Comparison of ENCODE assay signal across 9 cellular contexts in the genomic region with DNA sequence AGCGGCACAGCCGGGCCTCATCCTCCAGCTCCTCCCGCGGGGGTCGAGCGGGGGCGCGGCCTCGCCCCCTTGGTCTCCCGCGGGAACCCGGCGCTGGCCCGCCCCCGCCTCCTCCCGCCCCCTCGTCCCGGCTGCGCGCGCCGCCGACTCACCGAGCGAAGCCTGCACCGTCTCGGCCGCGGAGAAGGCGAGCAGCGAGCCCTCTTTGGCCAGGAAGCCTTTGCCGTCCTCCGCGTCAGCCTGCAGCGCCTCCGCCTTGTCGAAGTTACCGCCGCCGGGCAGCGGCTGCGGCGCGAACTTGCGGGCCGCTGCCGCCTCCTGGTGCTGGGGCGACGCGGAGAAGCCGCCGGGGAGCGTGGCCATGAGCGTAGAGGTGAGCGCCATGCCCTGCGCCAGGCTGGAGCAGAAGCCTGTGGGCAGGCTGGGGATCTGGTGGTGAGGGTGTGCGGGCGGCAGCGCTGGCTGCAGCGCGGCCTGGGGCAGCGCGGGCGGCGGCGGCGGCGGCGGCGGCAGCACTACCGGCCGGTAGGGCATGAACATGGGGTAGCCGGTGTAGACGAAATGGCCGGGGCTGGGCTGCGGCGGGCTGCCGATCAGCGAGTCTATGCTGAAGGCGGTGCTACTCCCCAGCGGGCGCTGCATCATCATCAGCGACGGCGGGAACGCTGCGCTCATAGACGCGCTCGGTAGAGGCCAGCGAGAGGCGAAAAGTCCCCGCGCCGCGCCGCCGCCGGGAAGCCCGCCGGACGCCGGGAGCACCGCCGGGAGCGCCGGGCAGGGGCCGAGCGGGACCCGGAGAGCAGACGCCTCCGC. TPM values are rescaled to one million over a fixed set of nuclear protein-coding genes. Genes with fewer than 3 reads are reported as not detected.
A peak's percentile ranks its signal among the peaks of the same experiment; 100 is the strongest.
DNase-seq lines count a peak whose midpoint lies in the region; ATAC-seq and TF ChIP-seq lines count a peak whose summit lies in the region.
"Had no signal": no experiment of that assay in that cellular context is flagged by ENCODE, and none has a peak within 500 bp of the region (broad histone marks: within the 10 kb centered on the region; RNA-seq: fewer than 3 reads in every experiment).

No MANE protein-coding gene starts in this region.

- H3K4me3 ChIP-seq in PC-3 (ENCODE audit: low read length), result peak overlapping the region; percentile 91
- peak overlapping the region; percentile 4 for H3K4me3 ChIP-seq in retinal pigment epithelial cell (ENCODE audit: low read length)

- CTCF ChIA-PET in PC-3 (lab: Charles Lee), result interaction anchor here (0.8 kb wide), 1 partner anchor 13 kb away, joined by 5 read pairs; no protein-coding TSS in a partner anchor

- peak overlapping the region; percentile 63 for H3K9ac ChIP-seq in PC-3 (ENCODE audit: low read length)

- H3K27ac ChIP-seq in PC-3 (ENCODE audit: low read length) (no peak overlapping the region), foreskin keratinocyte (no peak overlapping the region)

- intact Hi-C loops in PC-3 (cut with micrococcal nuclease), result loop anchor here (5.0 kb wide), 1 partner anchor 120 kb away; no protein-coding TSS in a partner anchor

- BruUV-seq in PC-3 (replicated peaks; lab: Mats Ljungman, UMichigan), result no TSS peak

- peak; percentile 39 for ATAC-seq in PC-3
- peak; percentile 34 for ATAC-seq in foreskin keratinocyte
- no peak for ATAC-seq in HG03432 (IDR thresholded peaks at IDR 0.05; ENCODE audit: unreplicated experiment)
- ATAC-seq in HG02885 (IDR thresholded peaks at IDR 0.05; ENCODE audit: poor library complexity, unreplicated experiment), result no peak
- ATAC-seq in activated naive CD8-positive, alpha-beta T cell treated with anti-CD3 and anti-CD28 coated beads, Interleukin-2, amount 50 U/mL, for 24 hours, result no peak

- DNase-seq in GM20000 (ENCODE audit: low spot score) (peak; percentile 49), PC-3 (peak; percentile 54), foreskin keratinocyte (peak in 1 of 2 donors; percentile 38), retinal pigment epithelial cell (ENCODE audit: low read depth) (no peak), globus pallidus (ENCODE audit: low spot score) (no peak)
- DNase-seq in activated naive CD8-positive, alpha-beta T cell treated with anti-CD3 and anti-CD28 coated beads, Interleukin-2, amount 50 U/mL, for 24 hours, result no peak

- H3K36me3 ChIP-seq in PC-3 (ENCODE audit: low read depth, low read length), result no peaks in the 10 kb centered on the region

- H3K4me1 ChIP-seq in PC-3 (ENCODE audit: insufficient read depth, low read length), result peaks cover 10% of the 10 kb centered on the region
- peaks cover under 1% of the 10 kb centered on the region for H3K4me1 ChIP-seq in foreskin keratinocyte

- peak overlapping the region; percentile 92 for H2AFZ ChIP-seq in PC-3 (ENCODE audit: low read length)

- peaks cover 41% of the 10 kb centered on the region for H3K79me2 ChIP-seq in PC-3 (ENCODE audit: low read length)

- no peaks in the 10 kb centered on the region for H3K36me3 Mint-ChIP-seq in activated naive CD8-positive, alpha-beta T cell treated with anti-CD3 and anti-CD28 coated beads, Interleukin-2, amount 50 U/mL, for 24 hours (ENCODE audit: low read depth)
- H3K36me3 Mint-ChIP-seq: memory B cell had no signal

- POLR2A ChIA-PET in PC-3 (lab: Charles Lee; ENCODE audit: unreplicated experiment), result interaction anchor here (0.6 kb wide), 1 partner anchor 142 kb away, joined by 3 read pairs; no protein-coding TSS in a partner anchor

- H3K4me2 ChIP-seq in PC-3 (ENCODE audit: low read length), result peak overlapping the region; percentile 99

- H3K9me3 Mint-ChIP-seq in activated naive CD8-positive, alpha-beta T cell treated with anti-CD3 and anti-CD28 coated beads, Interleukin-2, amount 50 U/mL, for 24 hours, result no peaks in the 10 kb centered on the region
- H3K9me3 Mint-ChIP-seq: memory B cell had no signal

- no peaks in the 10 kb centered on the region for H3K9me3 ChIP-seq in PC-3 (ENCODE audit: low read length)

- H3K4me3 Mint-ChIP-seq in activated naive CD8-positive, alpha-beta T cell treated with anti-CD3 and anti-CD28 coated beads, Interleukin-2, amount 50 U/mL, for 24 hours, result no peak overlapping the region
- H3K4me3 Mint-ChIP-seq: memory B cell had no signal

- no peaks in the 10 kb centered on the region for H3K27me3 ChIP-seq in PC-3 (ENCODE audit: low read length)
- peaks cover 98% of the 10 kb centered on the region for H3K27me3 ChIP-seq in foreskin keratinocyte

- no peaks in the 10 kb centered on the region for H4K20me1 ChIP-seq in PC-3 (ENCODE audit: low read length)

- no peaks in the 10 kb centered on the region for H3K9me2 ChIP-seq in PC-3 (replicated peaks; ENCODE audit: low read length)

- H3F3A ChIP-seq in PC-3 (ENCODE audit: low read length, unreplicated experiment), result no peaks in the 10 kb centered on the region

- TF ChIP-seq CTCF in GM20000 (IDR thresholded peaks at IDR 0.05; ENCODE audit: extremely low read depth, missing control alignments) (no peak), PC-3 (conservative IDR thresholded peaks at IDR 0.05; ENCODE audit: low read depth, low read length) (0 out of 2 replicates have a peak, but pooled peaks have one; percentile 18), foreskin keratinocyte (conservative IDR thresholded peaks at IDR 0.05) (peak; percentile 66), retinal pigment epithelial cell (conservative IDR thresholded peaks at IDR 0.05; ENCODE audit: low read depth, low read length) (peak; percentile 22)

- H3K27ac Mint-ChIP-seq in activated naive CD8-positive, alpha-beta T cell treated with anti-CD3 and anti-CD28 coated beads, Interleukin-2, amount 50 U/mL, for 24 hours, result no peak overlapping the region
- H3K27ac Mint-ChIP-seq: memory B cell had no signal

- peaks cover 64% of the 10 kb centered on the region for H3K27me3 Mint-ChIP-seq in activated naive CD8-positive, alpha-beta T cell treated with anti-CD3 and anti-CD28 coated beads, Interleukin-2, amount 50 U/mL, for 24 hours

- H3K4me1 Mint-ChIP-seq in activated naive CD8-positive, alpha-beta T cell treated with anti-CD3 and anti-CD28 coated beads, Interleukin-2, amount 50 U/mL, for 24 hours, result peaks cover 17% of the 10 kb centered on the region

RNA-seq across cellular contexts. Expression of a gene that starts 0.7 kb away (rescaled TPM):
- total RNA-seq in PC-3 (2014; rRNA removed) (30.5 and 40.5 TPM in 2 replicates), foreskin keratinocyte (0.14 and 0.24 TPM in 2 replicates)
- 0.14 and 0.27 TPM in 2 replicates for polyA plus RNA-seq in foreskin keratinocyte

Comparison
In these comparisons a context has a peak if more than half of its experiments do, and no peak if none do; other contexts are left out.
1. DNase-seq: peak in GM20000 (single experiment) and PC-3 (single experiment); none in retinal pigment epithelial cell (single experiment), globus pallidus (single experiment) and activated naive CD8-positive, alpha-beta T cell treated with anti-CD3 and anti-CD28 coated beads, Interleukin-2, amount 50 U/mL, for 24 hours (single experiment).
2. ATAC-seq: peak in PC-3 (single experiment) and foreskin keratinocyte (single experiment); none in HG03432 (single experiment), HG02885 (single experiment) and activated naive CD8-positive, alpha-beta T cell treated with anti-CD3 and anti-CD28 coated beads, Interleukin-2, amount 50 U/mL, for 24 hours (single experiment).
3. RNA of a gene that starts 0.7 kb away (total RNA-seq): 30.5 to 40.5 TPM in PC-3; 0.14 to 0.24 TPM in foreskin keratinocyte; every median in the first group is over 10 times any median in the second.